Comparison of ENCODE assay signal across 21 cellular contexts in the genomic region with DNA sequence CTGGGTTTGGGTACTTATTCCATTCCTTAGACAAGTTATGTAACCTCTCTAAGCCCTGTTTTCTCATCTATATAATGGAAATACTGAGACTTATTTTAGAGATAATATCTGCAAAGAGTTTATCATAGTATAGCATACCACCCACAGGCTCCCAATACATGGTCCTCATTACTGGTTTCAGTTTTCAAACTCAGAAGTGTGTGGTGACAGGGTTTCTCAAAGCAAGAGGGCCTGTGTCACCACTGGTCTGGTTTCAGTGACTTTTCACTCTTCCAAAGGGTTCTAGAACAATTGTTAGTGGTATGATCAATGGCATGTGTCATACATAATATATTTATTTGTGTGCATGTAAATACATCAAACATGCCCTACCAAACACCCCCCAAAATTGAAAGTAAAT.
"Had no signal": no experiment of that assay in that cellular context is flagged by ENCODE, and none has a peak within 500 bp of the region (broad histone marks: within the 10 kb centered on the region; RNA-seq: fewer than 3 reads in every experiment).

No MANE protein-coding gene starts in this region.

- H3K27ac Mint-ChIP-seq: naive B cell; progenitor cell of endocrine pancreas; stimulated activated memory B cell treated with anti-CD40 and anti-IgM and Interleukin-4, amounts not matched to agents 10 μg/mL and 1 μg/mL and 100 μg/mL, for 72 hours had no signal

- H3K27me3 Mint-ChIP-seq: stimulated activated memory B cell treated with anti-CD40 and anti-IgM and Interleukin-4, amounts not matched to agents 10 μg/mL and 1 μg/mL and 100 μg/mL, for 72 hours had no signal

- DNase-seq: colonic mucosa; dermis blood vessel endothelial cell; foreskin keratinocyte; head of caudate nucleus; kidney; left cardiac atrium; left ventricle myocardium inferior; mesendoderm; naive B cell; occipital lobe; pancreas; right cardiac atrium; small intestine; stimulated activated CD4-positive, alpha-beta T cell treated with anti-CD3 and anti-CD28 coated beads, Interleukin-12 subunit alpha, Interleukin-12 subunit beta, amount 100 ng/mL, for 4 hours; stimulated activated CD4-positive, alpha-beta T cell treated with anti-CD3 and anti-CD28 coated beads, Interleukin-4, amount 100 ng/mL, for 1 hour; stimulated activated CD8-positive, alpha-beta memory T cell treated with anti-CD3 and anti-CD28 coated beads, Interleukin-4, amount 100 ng/mL, for 48 hours; stomach; trophoblast cell had no signal

- H3K4me1 Mint-ChIP-seq: naive B cell; stimulated activated memory B cell treated with anti-CD40 and anti-IgM and Interleukin-4, amounts not matched to agents 10 μg/mL and 1 μg/mL and 100 μg/mL, for 72 hours had no signal

- H3K4me3 Mint-ChIP-seq: naive B cell; nephron; stimulated activated memory B cell treated with anti-CD40 and anti-IgM and Interleukin-4, amounts not matched to agents 10 μg/mL and 1 μg/mL and 100 μg/mL, for 72 hours had no signal

- H3K36me3 Mint-ChIP-seq: stimulated activated memory B cell treated with anti-CD40 and anti-IgM and Interleukin-4, amounts not matched to agents 10 μg/mL and 1 μg/mL and 100 μg/mL, for 72 hours had no signal

- ATAC-seq: foreskin keratinocyte; pancreas; stimulated activated memory B cell treated with anti-CD40 and anti-IgM and Interleukin-4, amounts not matched to agents 10 μg/mL and 1 μg/mL and 100 μg/mL, for 72 hours had no signal
